18 cellular contexts compared by ENCODE assay signal in genomic region chr9:74973714-74974113, GRCh38. TPM values are rescaled to one million over a fixed set of nuclear protein-coding genes. Genes with fewer than 3 reads are reported as not detected.
DNase-seq lines count a peak whose midpoint lies in the region; ATAC-seq and TF ChIP-seq lines count a peak whose summit lies in the region.
"Had no signal": no experiment of that assay in that cellular context is flagged by ENCODE, and none has a peak within 500 bp of the region (broad histone marks: within the 10 kb centered on the region; RNA-seq: fewer than 3 reads in every experiment).

No MANE protein-coding gene starts in this region.

- H3K9me3 ChIP-seq in WERI-Rb-1 (ENCODE audit: severe bottlenecking) = peaks cover 3% of the 10 kb centered on the region

- peak; percentile 16 for DNase-seq in NCI-H82 (lab: John Stamatoyannopoulos, UW)
- DNase-seq in NCI-H82 treated with DMSO at 0.1 percent for 48 hours (lab: John Stamatoyannopoulos, UW; ENCODE audit: unreplicated experiment) = no peak
- no peak for DNase-seq in WERI-Rb-1
- peak; percentile 30 for DNase-seq in mesendoderm
- no peak for DNase-seq in activated naive CD8-positive, alpha-beta T cell treated with anti-CD3 and anti-CD28 coated beads for 36 hours
- DNase-seq in activated naive CD8-positive, alpha-beta T cell treated with anti-CD3 and anti-CD28 coated beads, Interleukin-2, amount 50 U/mL, for 24 hours = no peak
- no peak for DNase-seq in T-helper 2 cell treated with Interferon-gamma antibody and Interleukin-4, amounts not matched to agents 5 μg/mL and 100 μg/mL, for 36 hours (ENCODE audit: low spot score)
- DNase-seq: AML-193; CD8-positive, alpha-beta memory T cell; COR-L47; DMS 273 treated with DMSO at 0.1 percent for 48 hours; DMS53; HCEC 1CT; IMR-90 had no signal

- H3K27ac ChIP-seq in WERI-Rb-1 = 0 out of 2 replicates have a peak overlapping the region, but pooled peaks have one; percentile 22
- no peak overlapping the region for H3K27ac ChIP-seq in mesendoderm (ENCODE audit: low read depth, low read length)
- H3K27ac ChIP-seq: 22Rv1, A549 had no signal

- no peak overlapping the region for H3K27ac Mint-ChIP-seq in activated naive CD8-positive, alpha-beta T cell treated with anti-CD3 and anti-CD28 coated beads for 36 hours
- no peak overlapping the region for H3K27ac Mint-ChIP-seq in activated naive CD8-positive, alpha-beta T cell treated with anti-CD3 and anti-CD28 coated beads, Interleukin-2, amount 50 U/mL, for 24 hours
- H3K27ac Mint-ChIP-seq in T-helper 2 cell treated with Interferon-gamma antibody and Interleukin-4, amounts not matched to agents 5 μg/mL and 100 μg/mL, for 36 hours = no peak overlapping the region
- H3K27ac Mint-ChIP-seq: GM23338 had no signal

- peaks cover 8% of the 10 kb centered on the region for H3K4me1 Mint-ChIP-seq in activated naive CD8-positive, alpha-beta T cell treated with anti-CD3 and anti-CD28 coated beads for 36 hours
- peaks cover 11% of the 10 kb centered on the region for H3K4me1 Mint-ChIP-seq in activated naive CD8-positive, alpha-beta T cell treated with anti-CD3 and anti-CD28 coated beads, Interleukin-2, amount 50 U/mL, for 24 hours
- H3K4me1 Mint-ChIP-seq in T-helper 2 cell treated with Interferon-gamma antibody and Interleukin-4, amounts not matched to agents 5 μg/mL and 100 μg/mL, for 36 hours (ENCODE audit: low read depth) = peaks cover 4% of the 10 kb centered on the region
- H3K4me1 Mint-ChIP-seq: GM23338 had no signal

- no peak for TF ChIP-seq CTCF in WERI-Rb-1 (IDR thresholded peaks at IDR 0.05; ENCODE audit: low read depth, low read length)

- H2BK120ac ChIP-seq in mesendoderm (ENCODE audit: low read depth, low read length) = no peak overlapping the region

- H3K4me3 ChIP-seq in WERI-Rb-1 (ENCODE audit: low read depth, low read length) (no peak overlapping the region), mesendoderm (ENCODE audit: low read length) (no peak overlapping the region)
- H3K4me3 ChIP-seq: A549; BLaER1 treated with 17β-estradiol and CSF1 and Interleukin-3, amounts not matched to agents 10 nM and 100 nM; GM23338 had no signal

- H3K4me2 ChIP-seq in mesendoderm (ENCODE audit: low read length) = no peak overlapping the region
- H3K4me2 ChIP-seq: A549, GM23338 had no signal

- no peak overlapping the region for H3K56ac ChIP-seq in mesendoderm (ENCODE audit: low read length)

- H3K36me3 ChIP-seq in WERI-Rb-1 = no peaks in the 10 kb centered on the region
- no peaks in the 10 kb centered on the region for H3K36me3 ChIP-seq in mesendoderm (ENCODE audit: control insufficient read depth, insufficient read depth, low read length)

- H3K36me3 Mint-ChIP-seq in activated naive CD8-positive, alpha-beta T cell treated with anti-CD3 and anti-CD28 coated beads for 36 hours = peaks cover 59% of the 10 kb centered on the region
- H3K36me3 Mint-ChIP-seq in activated naive CD8-positive, alpha-beta T cell treated with anti-CD3 and anti-CD28 coated beads, Interleukin-2, amount 50 U/mL, for 24 hours (ENCODE audit: low read depth) = peaks cover 33% of the 10 kb centered on the region
- peaks cover 26% of the 10 kb centered on the region for H3K36me3 Mint-ChIP-seq in T-helper 2 cell treated with Interferon-gamma antibody and Interleukin-4, amounts not matched to agents 5 μg/mL and 100 μg/mL, for 36 hours (ENCODE audit: low read depth)

- H4K5ac ChIP-seq in mesendoderm (ENCODE audit: low read length) = no peak overlapping the region

- peaks cover 8% of the 10 kb centered on the region for H3K9me3 Mint-ChIP-seq in activated naive CD8-positive, alpha-beta T cell treated with anti-CD3 and anti-CD28 coated beads for 36 hours
- peaks cover 4% of the 10 kb centered on the region for H3K9me3 Mint-ChIP-seq in activated naive CD8-positive, alpha-beta T cell treated with anti-CD3 and anti-CD28 coated beads, Interleukin-2, amount 50 U/mL, for 24 hours
- peaks cover 3% of the 10 kb centered on the region for H3K9me3 Mint-ChIP-seq in T-helper 2 cell treated with Interferon-gamma antibody and Interleukin-4, amounts not matched to agents 5 μg/mL and 100 μg/mL, for 36 hours
- H3K9me3 Mint-ChIP-seq: CD8-positive, alpha-beta memory T cell had no signal

- H2AK5ac ChIP-seq in mesendoderm (ENCODE audit: low read length) = no peak overlapping the region

- no peaks in the 10 kb centered on the region for H3K27me3 Mint-ChIP-seq in activated naive CD8-positive, alpha-beta T cell treated with anti-CD3 and anti-CD28 coated beads for 36 hours
- H3K27me3 Mint-ChIP-seq in activated naive CD8-positive, alpha-beta T cell treated with anti-CD3 and anti-CD28 coated beads, Interleukin-2, amount 50 U/mL, for 24 hours = no peaks in the 10 kb centered on the region
- no peaks in the 10 kb centered on the region for H3K27me3 Mint-ChIP-seq in T-helper 2 cell treated with Interferon-gamma antibody and Interleukin-4, amounts not matched to agents 5 μg/mL and 100 μg/mL, for 36 hours (ENCODE audit: low read depth)
- H3K27me3 Mint-ChIP-seq: CD8-positive, alpha-beta memory T cell had no signal

- no peak for ATAC-seq in activated naive CD8-positive, alpha-beta T cell treated with anti-CD3 and anti-CD28 coated beads, Interleukin-2, amount 50 U/mL, for 24 hours
- ATAC-seq: A549, GM23338 had no signal

- H4K8ac ChIP-seq in mesendoderm (ENCODE audit: low read depth, low read length) = no peak overlapping the region

- no peaks in the 10 kb centered on the region for H3K79me2 ChIP-seq in mesendoderm (ENCODE audit: control insufficient read depth, insufficient read depth, low read length)

- no peak overlapping the region for H3K4ac ChIP-seq in mesendoderm (ENCODE audit: low read depth, low read length)

- H3K18ac ChIP-seq in mesendoderm (ENCODE audit: low read length) = no peak overlapping the region

- no peak overlapping the region for H2BK15ac ChIP-seq in mesendoderm (replicated peaks; ENCODE audit: low read depth)

- no peaks in the 10 kb centered on the region for H3K27me3 ChIP-seq in WERI-Rb-1 (ENCODE audit: insufficient read depth, low read depth, severe bottlenecking)
- H3K27me3 ChIP-seq in mesendoderm (ENCODE audit: insufficient read depth, low read length, poor library complexity) = no peaks in the 10 kb centered on the region
- H3K27me3 ChIP-seq: BLaER1 treated with 17β-estradiol and CSF1 and Interleukin-3, amounts not matched to agents 10 nM and 100 nM had no signal

- H3K79me1 ChIP-seq in mesendoderm (ENCODE audit: low read length) = no peaks in the 10 kb centered on the region

- H3K9ac ChIP-seq in mesendoderm (ENCODE audit: low read length) = no peak overlapping the region
- H3K9ac ChIP-seq: BLaER1 treated with 17β-estradiol and CSF1 and Interleukin-3, amounts not matched to agents 10 nM and 100 nM had no signal

- no peak overlapping the region for H2BK5ac ChIP-seq in mesendoderm (ENCODE audit: low read length)

- no peaks in the 10 kb centered on the region for H3K4me1 ChIP-seq in mesendoderm (ENCODE audit: control insufficient read depth, low read depth, low read length)
- H3K4me1 ChIP-seq: A549 had no signal

- no peak overlapping the region for H3K4me3 Mint-ChIP-seq in activated naive CD8-positive, alpha-beta T cell treated with anti-CD3 and anti-CD28 coated beads for 36 hours
- H3K4me3 Mint-ChIP-seq in activated naive CD8-positive, alpha-beta T cell treated with anti-CD3 and anti-CD28 coated beads, Interleukin-2, amount 50 U/mL, for 24 hours = no peak overlapping the region
- no peak overlapping the region for H3K4me3 Mint-ChIP-seq in T-helper 2 cell treated with Interferon-gamma antibody and Interleukin-4, amounts not matched to agents 5 μg/mL and 100 μg/mL, for 36 hours
- H3K4me3 Mint-ChIP-seq: CD8-positive, alpha-beta memory T cell; GM23338 had no signal

- H3K23ac ChIP-seq in mesendoderm (ENCODE audit: low read length) = no peak overlapping the region

RNA-seq across cellular contexts. Expression of gene C9orf40, which starts 21.0 kb away (rescaled TPM):
- polyA plus RNA-seq in mesendoderm (2013, experiment 1 of 2) = 10.4 TPM
- 10.6 TPM for polyA plus RNA-seq in mesendoderm (2013, experiment 2 of 2)
- total RNA-seq in activated naive CD8-positive, alpha-beta T cell treated with anti-CD3 and anti-CD28 coated beads for 36 hours = 10 to 100 TPM; 18.9 to 21.6 TPM

RNA-seq across cellular contexts. Expression of gene CARNMT1, which starts 54.4 kb away (rescaled TPM):
- 21.1 TPM for polyA plus RNA-seq in mesendoderm (2013, experiment 1 of 2)
- 21.4 TPM for polyA plus RNA-seq in mesendoderm (2013, experiment 2 of 2)
- 10 to 100 TPM; 40.5 to 42.3 TPM for total RNA-seq in activated naive CD8-positive, alpha-beta T cell treated with anti-CD3 and anti-CD28 coated beads for 36 hours

Comparison
In these comparisons a context has a peak if more than half of its experiments do, and no peak if none do; other contexts are left out.
1. DNase-seq: peak in NCI-H82 (single experiment) and mesendoderm (single experiment); none in NCI-H82 treated with DMSO at 0.1 percent for 48 hours (single experiment), WERI-Rb-1 (single experiment), activated naive CD8-positive, alpha-beta T cell treated with anti-CD3 and anti-CD28 coated beads for 36 hours (single experiment), activated naive CD8-positive, alpha-beta T cell treated with anti-CD3 and anti-CD28 coated beads, Interleukin-2, amount 50 U/mL, for 24 hours (single experiment) and T-helper 2 cell treated with Interferon-gamma antibody and Interleukin-4, amounts not matched to agents 5 μg/mL and 100 μg/mL, for 36 hours (single experiment).